In genomic region chr2:171139860-171140259, GRCh38 we compare ENCODE assay signal across 17 cellular contexts. TPM values are rescaled to one million over a fixed set of nuclear protein-coding genes. Genes with fewer than 3 reads are reported as not detected.
DNase-seq lines count a peak whose midpoint lies in the region; ATAC-seq, FAIRE-seq and TF ChIP-seq lines count a peak whose summit lies in the region.
"Had no signal": no experiment of that assay in that cellular context is flagged by ENCODE, and none has a peak within 500 bp of the region (broad histone marks: within the 10 kb centered on the region; RNA-seq: fewer than 3 reads in every experiment).

No MANE protein-coding gene starts in this region.

- TF ChIP-seq EP300 in H1 (IDR thresholded peaks at IDR 0.05; ENCODE audit: borderline replicate concordance in 1 of 2, low read depth in 2 of 2, low read length in 2 of 2): no peak

- no peak overlapping the region for H2BK20ac ChIP-seq in H1 (ENCODE audit: low read length)

- H2AK5ac ChIP-seq in H1 (ENCODE audit: low read depth, low read length): peak overlapping the region; percentile 60; the same call in 1 of the 2 replicates

- WGBS in H1 (ENCODE audit: extremely low coverage in 1 of 2, insufficient coverage in 1 of 2, insufficient read length in 1 of 2, insufficient replicate concordance in 2 of 2, low coverage in 1 of 2, low lambda C conversion rate in 2 of 2, missing lambda C conversion rate in 1 of 2), 2 experiments: 84% methylated on average over 9 of the region's 9 CpGs; no CpG with 5 or more reads in 1 of the 2 experiments

- DNase-seq in GM19239 (ENCODE audit: insufficient read length, low spot score) (no peak), SK-N-MC (ENCODE audit: low read depth, low spot score) (no peak), H1 (ENCODE audit: low read depth in 1 of 2, low spot score in 2 of 2) (no peak), neural progenitor cell (ENCODE audit: low spot score) (no peak), DMS114 treated with DMSO at 0.1 percent for 48 hours (lab: John Stamatoyannopoulos, UW; ENCODE audit: unreplicated experiment) (no peak), 8988T (no peak), lower lobe of right lung (no peak)
- no peak for DNase-seq in stimulated activated naive CD4-positive, alpha-beta T cell treated with Interleukin-2 at 50 U/mL for 16 hours (lab: John Stamatoyannopoulos, UW)
- DNase-seq: BE2C, IMR-90, NCI-H2029, NCI-H2171 treated with DMSO at 0.1 percent for 48 hours, NCI-H510A, NCI-H82 had no signal

- peaks cover 31% of the 10 kb centered on the region for H3K36me3 Mint-ChIP-seq in neural progenitor cell

- no peak overlapping the region for H3K9ac ChIP-seq in SK-N-MC (ENCODE audit: insufficient read length)
- no peak overlapping the region for H3K9ac ChIP-seq in H1 (replicated peaks in 1 of 4; ENCODE audit: extremely low read depth in 1 of 4, low read depth in 3 of 4, low read length in 3 of 4)
- no peak overlapping the region for H3K9ac ChIP-seq in neural progenitor cell

- peaks cover 8 to 15% of the 10 kb centered on the region in 2 experiments for H4K20me1 ChIP-seq in H1 (replicated peaks in 1 of 2; ENCODE audit: control insufficient read depth in 1 of 2, insufficient read depth in 2 of 2, low read length in 2 of 2)
- H4K20me1 ChIP-seq in neural progenitor cell (ENCODE audit: low read depth): peaks cover 79% of the 10 kb centered on the region

- peaks cover 18% of the 10 kb centered on the region for H3K9me3 Mint-ChIP-seq in neural progenitor cell

- no peak overlapping the region for H4K8ac ChIP-seq in H1 (ENCODE audit: extremely low read depth, insufficient read depth, low read length)

- no peaks in the 10 kb centered on the region for H3K9me3 ChIP-seq in SK-N-MC (ENCODE audit: low read depth, low read length)
- H3K9me3 ChIP-seq in H1 (ENCODE audit: insufficient read depth in 2 of 2, low read depth in 1 of 2, low read length in 1 of 2): no peaks in the 10 kb centered on the region
- no peaks in the 10 kb centered on the region for H3K9me3 ChIP-seq in neural progenitor cell (ENCODE audit: low read depth)
- H3K9me3 ChIP-seq in lower lobe of right lung: no peaks in the 10 kb centered on the region
- H3K9me3 ChIP-seq: BE2C had no signal

- H3K56ac ChIP-seq in H1 (replicated peaks; ENCODE audit: insufficient read length, low read depth, low read length): no peak overlapping the region

- H2AFZ ChIP-seq in H1 (ENCODE audit: low read length) (no peak overlapping the region), neural progenitor cell (replicated peaks) (no peak overlapping the region)

- H3K4me2 ChIP-seq in H1 (ENCODE audit: insufficient read depth in 1 of 2, low read depth in 2 of 2, low read length in 2 of 2): no peak overlapping the region
- peak overlapping the region; percentile 7 for H3K4me2 ChIP-seq in neural progenitor cell

- H3K27me3 ChIP-seq in H1 (replicated peaks in 1 of 4; ENCODE audit: control insufficient read depth in 3 of 4, extremely low read depth in 1 of 4, insufficient read depth in 3 of 4, low read length in 3 of 4) (no peaks in the 10 kb centered on the region), neural progenitor cell (no peaks in the 10 kb centered on the region), lower lobe of right lung (ENCODE audit: low read depth) (no peaks in the 10 kb centered on the region)
- H3K27me3 ChIP-seq: BE2C had no signal

- H2BK5ac ChIP-seq in H1 (ENCODE audit: low read depth, low read length): no peak overlapping the region

- H3K79me1 ChIP-seq in H1 (ENCODE audit: low read depth, low read length): peaks cover 2% of the 10 kb centered on the region; the same call in 1 of the 2 replicates

- H3K4me3 ChIP-seq in SK-N-MC (no peak overlapping the region), H1 (ENCODE audit: extremely low read depth in 1 of 4, insufficient read depth in 2 of 4, low read depth in 3 of 4, low read length in 4 of 4) (no peak overlapping the region; a peak in 1 of 8 replicates), neural progenitor cell (no peak overlapping the region), lower lobe of right lung (no peak overlapping the region)

- peak overlapping the region; percentile 52; the same call in 1 of the 2 replicates for H3K27ac ChIP-seq in SK-N-MC
- H3K27ac ChIP-seq in H1 (ENCODE audit: low read depth, low read length): no peak overlapping the region
- peak overlapping the region; percentile 33 for H3K27ac ChIP-seq in neural progenitor cell
- H3K27ac ChIP-seq in lower lobe of right lung: no peak overlapping the region

- peaks cover 34 to 99% of the 10 kb centered on the region in 2 experiments for H3K79me2 ChIP-seq in H1 (ENCODE audit: control insufficient read depth in 1 of 2, insufficient read depth in 2 of 2, low read length in 2 of 2)
- peaks cover 100% of the 10 kb centered on the region for H3K79me2 ChIP-seq in neural progenitor cell (ENCODE audit: low read depth)

- no peaks in the 10 kb centered on the region for H3K23me2 ChIP-seq in H1 (ENCODE audit: low read depth, low read length)

- H3K36me3 ChIP-seq in SK-N-MC (ENCODE audit: insufficient read depth, low read length) (no peaks in the 10 kb centered on the region), H1 (ENCODE audit: control insufficient read depth in 2 of 4, insufficient read depth in 4 of 4, low read length in 3 of 4) (no peaks in the 10 kb centered on the region), neural progenitor cell (no peaks in the 10 kb centered on the region), lower lobe of right lung (no peaks in the 10 kb centered on the region)
- H3K36me3 ChIP-seq: BE2C had no signal

- POLR2A ChIA-PET in H1 (lab: Charles Lee; ENCODE audit: partially characterized antibody): interaction anchor here (0.6 to 1.3 kb wide), 3 partner anchors 16 to 29 kb away, joined by 3 to 4 read pairs (median 3); no protein-coding TSS in a partner anchor

- peaks cover 3 to 10% (median 5%) of the 10 kb centered on the region in 4 experiments for H3K4me1 ChIP-seq in H1 (replicated peaks in 1 of 4; ENCODE audit: control insufficient read depth in 3 of 4, insufficient read depth in 4 of 4, low read length in 3 of 4)
- peaks cover 29% of the 10 kb centered on the region for H3K4me1 ChIP-seq in neural progenitor cell
- peaks cover 32% of the 10 kb centered on the region for H3K4me1 ChIP-seq in lower lobe of right lung
- H3K4me1 ChIP-seq: BE2C had no signal

- no peak overlapping the region for H4K5ac ChIP-seq in H1 (ENCODE audit: insufficient read length, low read depth, low read length)

- no peak for ATAC-seq in lower lobe of right lung
- ATAC-seq: Panc1, Right ventricle myocardium inferior, SK-N-SH treated with all-trans-retinoic acid at 6 μM for 48 hours had no signal

- no peak overlapping the region for H3K4ac ChIP-seq in H1 (replicated peaks; ENCODE audit: insufficient read length, low read depth, low read length)

- no peak overlapping the region for H3K23ac ChIP-seq in H1 (ENCODE audit: insufficient read length)

- no peak for TF ChIP-seq RAD21 in H1 (IDR thresholded peaks at IDR 0.05 in 1 of 2, conservative IDR thresholded peaks at IDR 0.05 in 1 of 2; ENCODE audit: low read depth in 2 of 2, low read length in 2 of 2)

- TF ChIP-seq POLR2A in H1 (IDR thresholded peaks at IDR 0.05; ENCODE audit: control extremely low read depth in 1 of 2, low read depth in 2 of 2, low read length in 2 of 2): no peak

- H2BK120ac ChIP-seq in H1 (replicated peaks; ENCODE audit: low read depth, low read length): no peak overlapping the region

- CTCF ChIA-PET in H1 (lab: Charles Lee; ENCODE audit: partially characterized antibody): interaction anchor here (1.0 to 1.2 kb wide), 2 partner anchors 34 to 276 kb away, joined by 3 read pairs; no protein-coding TSS in a partner anchor

- peaks cover 22% of the 10 kb centered on the region for H3F3A ChIP-seq in neural progenitor cell (ENCODE audit: low read depth)

- H3K4me3 Mint-ChIP-seq in neural progenitor cell: no peak overlapping the region

- intact Hi-C loops in lower lobe of right lung (cut with DNase I): no loop called here

- no peak overlapping the region for H4K91ac ChIP-seq in H1 (replicated peaks; ENCODE audit: insufficient read length, low read length)

- TF ChIP-seq CTCF in H1 (IDR thresholded peaks at IDR 0.05; ENCODE audit: control extremely low read depth in 1 of 3, insufficient read depth in 1 of 3, low read depth in 1 of 3, low read length in 3 of 3) (no peak), neural progenitor cell (IDR thresholded peaks at IDR 0.05) (no peak), lower lobe of right lung (IDR thresholded peaks at IDR 0.05) (no peak)

- H3K18ac ChIP-seq in H1 (ENCODE audit: extremely low read depth, low read length): no peak overlapping the region

- no peak overlapping the region for H2BK12ac ChIP-seq in H1 (ENCODE audit: low read depth, low read length)

- FAIRE-seq in GM19239 (lab: Jason Lieb, UNC) (peak; percentile 33), H1 (lab: Jason Lieb, UNC) (no peak)

- no peak overlapping the region for H2BK15ac ChIP-seq in H1 (ENCODE audit: low read length)

- peaks cover 2% of the 10 kb centered on the region for H3K4me1 Mint-ChIP-seq in neural progenitor cell

- no peak overlapping the region for H3K14ac ChIP-seq in H1 (ENCODE audit: insufficient read length)

- no peaks in the 10 kb centered on the region for H3K27me3 Mint-ChIP-seq in neural progenitor cell (ENCODE audit: insufficient read depth, low read depth)

- H3K27ac Mint-ChIP-seq in neural progenitor cell: no peak overlapping the region

TF ChIP-seq in H1, 55 proteins besides CTCF, POLR2A, EP300 and RAD21 (continues in another document):
- TF ChIP-seq TEAD4 (IDR thresholded peaks at IDR 0.05; ENCODE audit: low read depth, low read length) (peak; percentile 71), NANOG (IDR thresholded peaks at IDR 0.05; ENCODE audit: insufficient read depth, low read depth, low read length, poor library complexity, severe bottlenecking) (no peak), EZH2 (IDR thresholded peaks at IDR 0.05; ENCODE audit: low read depth, low read length, severe bottlenecking) (no peak), JUN (IDR thresholded peaks at IDR 0.05; ENCODE audit: low read depth, low read length) (no peak), CEBPB (IDR thresholded peaks at IDR 0.05; ENCODE audit: low read depth, low read length) (no peak), JUND (IDR thresholded peaks at IDR 0.05; ENCODE audit: low read length) (no peak), TBP (IDR thresholded peaks at IDR 0.05; ENCODE audit: low read depth, low read length) (no peak), BCL11A (IDR thresholded peaks at IDR 0.05; ENCODE audit: low read depth in 2 of 2, low read length in 2 of 2) (no peak)

RNA-seq across cellular contexts. Expression of gene TLK1, which starts 20.8 kb away (rescaled TPM):
- 97.4 and 102 TPM in 2 replicates for total RNA-seq in H1 (2021; fragmentation: NEBNext Ultra II Directional; extraction: Animal tissue kit (Norgen Biotek cat#: 25700))
- 8.9 and 11.2 TPM in 2 replicates for polyA plus RNA-seq in H1 (2011; rRNA removed)
- 12.1 TPM for polyA plus RNA-seq in H1 (2011; cell fraction: cytosol; rRNA removed)
- polyA plus RNA-seq in H1 (2011; cell fraction: nucleus; rRNA removed): 13.2 TPM
- 28.6 to 41.6 TPM (median 37.1 TPM) in 4 replicates for polyA plus RNA-seq in H1 (2012, experiment 1 of 2)
- polyA plus RNA-seq in H1 (2012, experiment 2 of 2): 1.9 TPM
- polyA plus RNA-seq in H1 (2013, experiment 1 of 2): 37.4 TPM
- polyA plus RNA-seq in H1 (2013, experiment 2 of 2): 38.2 TPM
- 27.5 and 33.8 TPM in 2 replicates for polyA minus RNA-seq in H1 (2011; rRNA and poly(A)+ RNA removed)
- 33.2 TPM for polyA minus RNA-seq in H1 (2011; cell fraction: cytosol; rRNA and poly(A)+ RNA removed)
- polyA minus RNA-seq in H1 (2011; cell fraction: nucleus; rRNA and poly(A)+ RNA removed): 85.9 TPM
- total RNA-seq in neural progenitor cell (ENCODE audit: low replicate concordance): 26.4 and 31.1 TPM in 2 replicates
- 58.2 TPM for total RNA-seq in lower lobe of right lung

Comparison
In these comparisons a context has a peak if more than half of its experiments do, and no peak if none do; other contexts are left out.
1. H3K27ac ChIP-seq: peak in SK-N-MC (single experiment) and neural progenitor cell (single experiment); none in H1 (single experiment) and lower lobe of right lung (single experiment).